Comparison of ENCODE assay signal across 11 cellular contexts in the genomic region with DNA sequence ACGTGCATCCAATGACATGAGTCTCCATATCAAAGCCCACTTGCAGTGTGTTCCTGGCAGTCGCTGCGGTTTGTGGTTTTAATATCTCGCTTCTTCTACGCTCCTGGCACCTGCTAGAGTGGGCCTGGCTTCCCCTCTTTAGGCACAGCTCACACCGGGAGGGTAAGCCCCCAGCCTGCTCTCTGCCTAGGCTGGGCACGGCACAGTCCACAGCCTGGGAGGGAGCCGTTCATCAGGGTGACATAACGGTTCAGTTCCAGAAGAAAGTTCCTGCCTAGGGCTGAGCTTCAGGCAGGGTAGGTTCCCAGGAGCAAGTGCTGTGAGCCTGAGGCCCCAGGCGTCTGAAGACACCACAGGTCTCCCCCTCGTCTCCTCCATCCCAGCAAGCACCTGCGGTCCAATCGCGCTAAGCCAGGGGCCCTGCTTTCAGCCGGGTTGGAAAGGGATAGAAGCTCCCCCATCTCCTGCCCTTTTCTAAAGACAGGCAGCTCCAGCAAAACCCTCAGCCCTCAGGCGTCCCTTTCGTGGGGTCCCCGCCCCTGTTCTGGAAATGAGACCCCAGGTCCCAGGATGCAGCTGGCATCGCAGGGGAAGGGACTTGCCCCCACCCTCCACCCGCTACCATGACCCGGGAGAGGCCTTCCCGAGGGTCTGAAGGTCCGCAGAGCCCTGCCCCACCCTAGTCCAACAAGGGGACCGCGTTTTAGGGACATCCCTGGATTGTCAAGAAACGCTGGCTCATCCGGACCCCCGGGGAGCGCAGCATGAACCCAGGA.
A peak's percentile ranks its signal among the peaks of the same experiment; 100 is the strongest.
DNase-seq lines count a peak whose midpoint lies in the region; ATAC-seq and TF ChIP-seq lines count a peak whose summit lies in the region.
"Had no signal": no experiment of that assay in that cellular context is flagged by ENCODE, and none has a peak within 500 bp of the region (broad histone marks: within the 10 kb centered on the region; RNA-seq: fewer than 3 reads in every experiment).

No MANE protein-coding gene starts in this region.

- no peak overlapping the region for H2AFZ ChIP-seq in mammary epithelial cell (ENCODE audit: low read depth, low read length)

- no peaks in the 10 kb centered on the region for H3K79me2 ChIP-seq in mammary epithelial cell (ENCODE audit: insufficient read depth, low read length)

- peaks cover 41% of the 10 kb centered on the region for H3K27me3 Mint-ChIP-seq in activated naive CD8-positive, alpha-beta T cell treated with anti-CD3 and anti-CD28 coated beads, Interleukin-2, amount 10 ng/mL, durations not matched to agents 7 days and 5 days

- no peaks in the 10 kb centered on the region for H4K20me1 ChIP-seq in mammary epithelial cell (ENCODE audit: insufficient read depth, low read length)

- CTCF ChIA-PET in mammary epithelial cell (lab: Charles Lee; ENCODE audit: low non-redundant PET), result interaction anchor here (0.6 kb wide), 1 partner anchor 663 kb away, joined by 4 read pairs; no protein-coding TSS in a partner anchor

- peaks cover 3% of the 10 kb centered on the region for H3K4me1 ChIP-seq in mammary epithelial cell (ENCODE audit: insufficient read depth, low read length)
- no peaks in the 10 kb centered on the region for H3K4me1 ChIP-seq in breast epithelium
- no peaks in the 10 kb centered on the region for H3K4me1 ChIP-seq in lung (ENCODE audit: control insufficient read depth in 2 of 2, insufficient read depth in 2 of 2, low read length in 2 of 2)
- peaks cover 7 to 11% (median 9%) of the 10 kb centered on the region in 4 donors for H3K4me1 ChIP-seq in upper lobe of left lung
- H3K4me1 ChIP-seq: BE2C had no signal

- no peaks in the 10 kb centered on the region for H3K36me3 Mint-ChIP-seq in activated naive CD8-positive, alpha-beta T cell treated with anti-CD3 and anti-CD28 coated beads, Interleukin-2, amount 10 ng/mL, durations not matched to agents 7 days and 5 days

- H3K9me3 Mint-ChIP-seq in activated naive CD8-positive, alpha-beta T cell treated with anti-CD3 and anti-CD28 coated beads, Interleukin-2, amount 10 ng/mL, durations not matched to agents 7 days and 5 days, result no peaks in the 10 kb centered on the region

- H3K27ac ChIP-seq in mammary epithelial cell (ENCODE audit: insufficient read depth, low read depth, low read length) (no peak overlapping the region), breast epithelium (no peak overlapping the region), lung (ENCODE audit: low read depth in 1 of 2, low read length in 1 of 2) (no peak overlapping the region), upper lobe of left lung (no peak overlapping the region)
- H3K27ac ChIP-seq: epithelial cell of prostate, skin epidermis had no signal

- dilution Hi-C loops in mammary epithelial cell (cut with HindIII; ENCODE audit: low sequenced_read_pairs), result no loop called here

- H3K4me3 Mint-ChIP-seq in activated naive CD8-positive, alpha-beta T cell treated with anti-CD3 and anti-CD28 coated beads, Interleukin-2, amount 10 ng/mL, durations not matched to agents 7 days and 5 days, result no peak overlapping the region

- no peak for TF ChIP-seq POLR2A in breast epithelium (IDR thresholded peaks at IDR 0.05)
- no peak for TF ChIP-seq POLR2A in upper lobe of left lung (IDR thresholded peaks at IDR 0.05)

- 45% methylated on average over 18 of the region's 29 CpGs for WGBS in mammary epithelial cell (ENCODE audit: low coverage, missing lambda C conversion rate)
- 25 to 45% methylated on average over 29 of the region's 29 CpGs for whole genome bisulfite sequencing in lung, 2 donors
- WGBS in upper lobe of left lung, 2 donors, result 45 to 88% methylated on average over 12 to 29 of the region's 29 CpGs

- H3K9ac ChIP-seq in mammary epithelial cell (ENCODE audit: insufficient read depth, low read length), result no peak overlapping the region

- no peak overlapping the region for H3K27ac Mint-ChIP-seq in activated naive CD8-positive, alpha-beta T cell treated with anti-CD3 and anti-CD28 coated beads, Interleukin-2, amount 10 ng/mL, durations not matched to agents 7 days and 5 days

- no peak for ATAC-seq in activated naive CD8-positive, alpha-beta T cell treated with anti-CD3 and anti-CD28 coated beads, Interleukin-2, amount 10 ng/mL, durations not matched to agents 7 days and 5 days (ENCODE audit: low read depth)
- ATAC-seq in lung (ENCODE audit: insufficient read depth, low FRiP score) (no peak), upper lobe of left lung (ENCODE audit: low FRiP score in 2 of 2) (peak; percentile 6 to 31)

- peaks cover 4% of the 10 kb centered on the region for H3K27me3 ChIP-seq in mammary epithelial cell (ENCODE audit: insufficient read depth, low read length)
- peaks cover 0 to 17% of the 10 kb centered on the region in 2 donors for H3K27me3 ChIP-seq in breast epithelium
- H3K27me3 ChIP-seq in lung (ENCODE audit: control insufficient read depth, insufficient read depth), result no peaks in the 10 kb centered on the region
- peaks cover 0 to 4% (median 2%) of the 10 kb centered on the region in 4 donors for H3K27me3 ChIP-seq in upper lobe of left lung

- TF ChIP-seq CTCF in mammary epithelial cell (conservative IDR thresholded peaks at IDR 0.05 in 1 of 2, IDR thresholded peaks at IDR 0.05 in 1 of 2; ENCODE audit: extremely low read depth in 1 of 2, insufficient read depth in 1 of 2, low read depth in 1 of 2, low read length in 2 of 2), result no peak
- TF ChIP-seq CTCF in breast epithelium (IDR thresholded peaks at IDR 0.05), result no peak
- TF ChIP-seq CTCF in lung (IDR thresholded peaks at IDR 0.05; ENCODE audit: control extremely low read depth, extremely low read depth), result no peak
- no peak for TF ChIP-seq CTCF in upper lobe of left lung (IDR thresholded peaks at IDR 0.05)

- no peak overlapping the region for H3K4me3 ChIP-seq in mammary epithelial cell (replicated peaks in 1 of 3; ENCODE audit: insufficient read depth in 1 of 3, low read depth in 2 of 3, low read length in 3 of 3)
- H3K4me3 ChIP-seq in breast epithelium, result peak overlapping the region in 1 of 3 donors; percentile 2
- no peak overlapping the region for H3K4me3 ChIP-seq in lung
- H3K4me3 ChIP-seq in upper lobe of left lung, result peak overlapping the region in 2 of 4 donors; percentile 17 to 44

- BruUV-seq in mammary epithelial cell (replicated peaks; lab: Mats Ljungman, UMichigan), result no TSS peak

- no peak overlapping the region for H3K4me2 ChIP-seq in mammary epithelial cell (ENCODE audit: insufficient read depth, low read depth, low read length)

- DNase-seq in mammary epithelial cell, result peak; percentile 6
- DNase-seq in breast epithelium (ENCODE audit: low spot score in 2 of 2), result no peak
- peak; percentile 33 for DNase-seq in activated naive CD8-positive, alpha-beta T cell treated with anti-CD3 and anti-CD28 coated beads, Interleukin-2, amount 10 ng/mL, durations not matched to agents 7 days and 5 days
- DNase-seq in lung (ENCODE audit: low spot score), result peak; percentile 16
- no peak for DNase-seq in upper lobe of left lung
- no peak for DNase-seq in UCSD-AML1 (lab: John Stamatoyannopoulos, UW; ENCODE audit: unreplicated experiment)
- DNase-seq in activated CD8-positive, alpha-beta memory T cell treated with anti-CD3 and anti-CD28 coated beads, Interleukin-2, amount 50 U/mL, for 48 hours, result no peak
- no peak for DNase-seq in SKM-1 treated with dmso at 0.1 percent for 144 hours (lab: John Stamatoyannopoulos, UW; ENCODE audit: unreplicated experiment)

- in situ Hi-C loops in mammary epithelial cell (cut with MboI; ENCODE audit: low sequenced_read_pairs in 2 of 2), result loop anchor here (25.0 kb wide), 2 partner anchors 1536 to 1561 kb away; no protein-coding TSS in a partner anchor

- no peak for TF ChIP-seq EP300 in upper lobe of left lung (IDR thresholded peaks at IDR 0.05)

- no peaks in the 10 kb centered on the region for H3K36me3 ChIP-seq in mammary epithelial cell (ENCODE audit: insufficient read depth, low read length)
- no peaks in the 10 kb centered on the region for H3K36me3 ChIP-seq in breast epithelium
- no peaks in the 10 kb centered on the region for H3K36me3 ChIP-seq in lung (ENCODE audit: control insufficient read depth in 2 of 2, insufficient read depth in 2 of 2, low read length in 2 of 2)
- H3K36me3 ChIP-seq in upper lobe of left lung, result no peaks in the 10 kb centered on the region
- H3K36me3 ChIP-seq: BE2C had no signal

- intact Hi-C loops in mammary epithelial cell (cut with micrococcal nuclease) (loop anchor here (1.0 to 5.0 kb wide), 6 partner anchors 547 to 1556 kb away; no protein-coding TSS in a partner anchor), breast epithelium (cut with DNase I; ENCODE audit: low total_unique reads) (no loop called here)

- H3K4me1 Mint-ChIP-seq in activated naive CD8-positive, alpha-beta T cell treated with anti-CD3 and anti-CD28 coated beads, Interleukin-2, amount 10 ng/mL, durations not matched to agents 7 days and 5 days, result peaks cover 9% of the 10 kb centered on the region

- POLR2A ChIA-PET in activated naive CD8-positive, alpha-beta T cell treated with anti-CD3 and anti-CD28 coated beads, Interleukin-2, amount 10 ng/mL, durations not matched to agents 7 days and 5 days (lab: Charles Lee), result no interaction called here

- H3K9me3 ChIP-seq in mammary epithelial cell (replicated peaks; ENCODE audit: insufficient read depth, low read length) (no peaks in the 10 kb centered on the region), breast epithelium (no peaks in the 10 kb centered on the region), lung (ENCODE audit: control insufficient read depth in 2 of 2, insufficient read depth in 1 of 2, low read length in 1 of 2) (no peaks in the 10 kb centered on the region), upper lobe of left lung (no peaks in the 10 kb centered on the region)
- H3K9me3 ChIP-seq: BE2C had no signal

Comparison
In these comparisons a context has a peak if more than half of its experiments do, and no peak if none do; other contexts are left out.
1. DNase-seq: peak in mammary epithelial cell (single experiment), activated naive CD8-positive, alpha-beta T cell treated with anti-CD3 and anti-CD28 coated beads, Interleukin-2, amount 10 ng/mL, durations not matched to agents 7 days and 5 days (single experiment) and lung (single experiment); none in breast epithelium (0 of 2), upper lobe of left lung (0 of 2), UCSD-AML1 (single experiment), activated CD8-positive, alpha-beta memory T cell treated with anti-CD3 and anti-CD28 coated beads, Interleukin-2, amount 50 U/mL, for 48 hours (single experiment) and SKM-1 treated with dmso at 0.1 percent for 144 hours (single experiment).
2. ATAC-seq: peak in upper lobe of left lung (2 of 2); none in activated naive CD8-positive, alpha-beta T cell treated with anti-CD3 and anti-CD28 coated beads, Interleukin-2, amount 10 ng/mL, durations not matched to agents 7 days and 5 days (single experiment) and lung (single experiment).